10 cellular contexts compared by ENCODE assay signal in the genomic region with DNA sequence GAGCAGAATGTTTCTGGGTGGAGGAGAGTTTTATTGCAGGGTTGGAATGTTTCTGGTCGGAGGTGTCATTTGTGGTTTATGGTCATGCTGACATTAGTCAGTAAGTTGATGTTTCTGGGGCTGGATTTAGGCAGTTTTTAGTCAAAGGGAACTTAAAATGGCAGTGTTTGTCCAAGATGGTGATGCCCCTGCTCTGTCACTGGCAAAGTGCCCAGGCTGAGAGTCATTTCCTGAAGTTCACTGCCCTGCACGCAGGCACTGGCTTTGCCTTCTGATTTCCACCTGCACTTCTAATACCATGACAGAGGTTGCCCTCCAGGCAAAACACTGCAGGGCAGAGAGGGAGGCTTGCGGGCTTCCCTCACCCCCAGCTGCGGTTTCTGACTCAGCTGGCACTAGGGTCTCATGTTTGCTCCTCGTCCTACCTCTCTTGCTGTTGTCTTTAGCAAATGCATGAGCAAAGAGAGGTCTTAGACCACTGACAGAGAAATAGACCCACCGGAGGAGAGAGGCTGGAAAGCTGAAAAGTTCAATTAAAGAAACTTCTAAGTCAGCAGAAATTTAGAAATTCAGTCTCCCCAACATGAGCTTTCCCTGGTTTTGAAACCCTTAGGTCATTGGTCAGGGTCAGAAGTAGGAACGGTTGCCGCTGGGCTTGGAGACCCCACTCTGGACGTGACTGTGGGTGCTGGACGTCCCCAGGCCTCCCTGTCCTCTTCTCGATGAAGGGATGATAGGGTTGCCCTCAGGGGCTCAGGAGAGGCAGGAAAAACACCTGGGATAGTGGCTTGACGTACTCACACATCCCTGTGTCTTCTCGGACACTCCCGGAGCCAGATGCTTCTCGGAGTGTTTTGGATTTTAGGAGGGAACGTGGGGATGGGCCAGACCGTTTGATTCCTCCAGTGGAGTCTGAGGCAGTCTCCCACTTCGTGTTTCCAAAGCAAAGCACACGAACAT. TPM values are rescaled to one million over a fixed set of nuclear protein-coding genes. Genes with fewer than 3 reads are reported as not detected.
A peak's percentile ranks its signal among the peaks of the same experiment; 100 is the strongest.
DNase-seq lines count a peak whose midpoint lies in the region; ATAC-seq, FAIRE-seq and TF ChIP-seq lines count a peak whose summit lies in the region.
"Had no signal": no experiment of that assay in that cellular context is flagged by ENCODE, and none has a peak within 500 bp of the region (broad histone marks: within the 10 kb centered on the region; RNA-seq: fewer than 3 reads in every experiment).

No MANE protein-coding gene starts in this region.

- H3K27me3 Mint-ChIP-seq in HFFc6 (ENCODE audit: insufficient read depth), result peaks cover 2% of the 10 kb centered on the region
- H3K27me3 Mint-ChIP-seq in nephron progenitor cell (ENCODE audit: low read depth, poor library complexity), result peaks cover 37% of the 10 kb centered on the region

- POLR2A ChIA-PET in BJ (lab: Charles Lee), result no interaction called here

- FAIRE-seq in keratinocyte (lab: Jason Lieb, UNC), result peak; percentile 98

- H3K9me3 Mint-ChIP-seq in HFFc6 (no peaks in the 10 kb centered on the region), nephron progenitor cell (peaks cover 21% of the 10 kb centered on the region)
- H3K9me3 Mint-ChIP-seq: nephron had no signal

- H4K20me1 ChIP-seq in keratinocyte (ENCODE audit: control insufficient read depth, extremely low read depth, insufficient read depth, low read length), result no peaks in the 10 kb centered on the region

- DNase-seq in BJ (ENCODE audit: low read depth) (peak; percentile 71), HFFc6 (peak; percentile 97), SW480 (ENCODE audit: low spot score) (peak; percentile 86), keratinocyte (ENCODE audit: low read depth, low spot score) (peak; percentile 77), adrenal gland (no peak), nephron progenitor cell (no peak), NOMO-1 (lab: John Stamatoyannopoulos, UW; ENCODE audit: unreplicated experiment in 2 of 2) (no peak)
- DNase-seq: glutamatergic neuron had no signal

- H3K27ac ChIP-seq in keratinocyte (ENCODE audit: control insufficient read depth, insufficient read depth, low read length), result no peak overlapping the region
- no peak overlapping the region for H3K27ac ChIP-seq in adrenal gland

- H3K9ac ChIP-seq in keratinocyte (ENCODE audit: control insufficient read depth, extremely low read depth, insufficient read depth, low read length), result no peak overlapping the region

- peak overlapping the region; percentile 6; the same call in 1 of the 2 replicates for H3K4me3 Mint-ChIP-seq in HFFc6
- H3K4me3 Mint-ChIP-seq in nephron progenitor cell, result no peak overlapping the region
- H3K4me3 Mint-ChIP-seq: nephron had no signal

- no peak for TF ChIP-seq POLR2A in adrenal gland (IDR thresholded peaks at IDR 0.05)

- H3K4me1 ChIP-seq in keratinocyte (ENCODE audit: control insufficient read depth, extremely low read depth, insufficient read depth, low read length) (peaks cover 28% of the 10 kb centered on the region), adrenal gland (replicated peaks in 1 of 2) (no peaks in the 10 kb centered on the region)

- no peaks in the 10 kb centered on the region for H3K79me2 ChIP-seq in keratinocyte (ENCODE audit: control insufficient read depth, insufficient read depth, low read length)

- H3K9me3 ChIP-seq in keratinocyte (ENCODE audit: control insufficient read depth, low read depth, low read length), result peaks cover 5% of the 10 kb centered on the region
- no peaks in the 10 kb centered on the region for H3K9me3 ChIP-seq in adrenal gland (replicated peaks in 1 of 3)

- no peaks in the 10 kb centered on the region for H3K36me3 Mint-ChIP-seq in HFFc6 (ENCODE audit: low read depth)
- H3K36me3 Mint-ChIP-seq in nephron progenitor cell (ENCODE audit: low read depth), result no peaks in the 10 kb centered on the region

- dilution Hi-C loops in keratinocyte (cut with MboI; ENCODE audit: extremely low pct_ligation_motif_present, low sequenced_read_pairs), result no loop called here

- H3K36me3 ChIP-seq in BJ (ENCODE audit: control insufficient read depth, insufficient read depth, low read length), result no peaks in the 10 kb centered on the region
- no peaks in the 10 kb centered on the region for H3K36me3 ChIP-seq in keratinocyte (ENCODE audit: control insufficient read depth in 2 of 2, extremely low read depth in 1 of 2, insufficient read depth in 2 of 2, low read length in 2 of 2)
- H3K36me3 ChIP-seq in adrenal gland (replicated peaks in 1 of 2), result no peaks in the 10 kb centered on the region

- CTCF ChIA-PET in BJ (lab: Yijun Ruan, JAX), result interaction anchor here (0.6 to 1.2 kb wide), 4 partner anchors 9 to 62 kb away, joined by 3 read pairs; no protein-coding TSS in a partner anchor

- H2AFZ ChIP-seq in keratinocyte (ENCODE audit: control insufficient read depth, low read length), result no peak overlapping the region

- H3K9me1 ChIP-seq in keratinocyte (ENCODE audit: control insufficient read depth, extremely low read depth, insufficient read depth, low read length), result no peaks in the 10 kb centered on the region

- H3K4me2 ChIP-seq in keratinocyte (ENCODE audit: control insufficient read depth, extremely low read depth, insufficient read depth, low read depth, low read length), result peak overlapping the region; percentile 41

- H3K27me3 ChIP-seq in BJ (ENCODE audit: control insufficient read depth, insufficient read depth, low read length) (peaks cover 4% of the 10 kb centered on the region), keratinocyte (ENCODE audit: control insufficient read depth, extremely low read depth, insufficient read depth, low read length) (peaks cover 19% of the 10 kb centered on the region), adrenal gland (no peaks in the 10 kb centered on the region)

- intact Hi-C loops in adrenal gland (cut with DNase I), result no loop called here

- 71 to 77% (median 76%) methylated on average over 17 to 19 of the region's 19 CpGs for WGBS in adrenal gland, 4 donors

- H3K4me1 Mint-ChIP-seq in HFFc6 (ENCODE audit: low read depth) (no peaks in the 10 kb centered on the region; the same call in 1 of the 2 replicates), nephron progenitor cell (peaks cover 7% of the 10 kb centered on the region)
- H3K4me1 Mint-ChIP-seq: nephron had no signal

- no peak overlapping the region for H3K4me3 ChIP-seq in BJ (ENCODE audit: low read depth, low read length)
- no peak overlapping the region for H3K4me3 ChIP-seq in keratinocyte (ENCODE audit: control insufficient read depth in 2 of 3, extremely low read depth in 1 of 3, insufficient read depth in 2 of 3, low read depth in 1 of 3, low read length in 3 of 3)
- no peak overlapping the region for H3K4me3 ChIP-seq in adrenal gland

- H3K27ac Mint-ChIP-seq in HFFc6, result peak overlapping the region; percentile 30
- H3K27ac Mint-ChIP-seq in nephron progenitor cell, result no peak overlapping the region
- H3K27ac Mint-ChIP-seq: nephron had no signal

- ATAC-seq in HG02623 (IDR thresholded peaks at IDR 0.05; ENCODE audit: unreplicated experiment), result no peak

- no peak for TF ChIP-seq CTCF in BJ (IDR thresholded peaks at IDR 0.05; ENCODE audit: insufficient read depth, low read depth, low read length)
- no peak for TF ChIP-seq CTCF in HFFc6 (IDR thresholded peaks at IDR 0.05)
- no peak for TF ChIP-seq CTCF in keratinocyte (optimal IDR thresholded peaks at IDR 0.05 in 1 of 3, IDR thresholded peaks at IDR 0.05 in 1 of 3, conservative IDR thresholded peaks at IDR 0.05 in 1 of 3; ENCODE audit: extremely low read depth in 1 of 3, insufficient read depth in 2 of 3, low read length in 3 of 3)
- no peak for TF ChIP-seq CTCF in adrenal gland (IDR thresholded peaks at IDR 0.05)
- TF ChIP-seq CTCF in nephron progenitor cell (IDR thresholded peaks at IDR 0.05), result no peak

RNA-seq across cellular contexts. Expression of a gene that starts 26.3 kb away (rescaled TPM):
- polyA plus RNA-seq in BJ (2011; rRNA removed) (1.9 and 2.0 TPM in 2 replicates), keratinocyte (5.3 to 9.4 TPM (median 7.6 TPM) in 3 replicates), adrenal gland (10 to 100 TPM in 2 of 3 donors, 1 to 10 TPM in 1; 5.2 to 60.1 (median 22.0) TPM)
- 0.36 and 0.57 TPM in 2 replicates for polyA minus RNA-seq in BJ (2011; rRNA and poly(A)+ RNA removed)
- 10 to 100 TPM in 1 of 6 experiments, 1 to 10 TPM in 5; 8.2 to 10.3 (median 9.1) TPM for total RNA-seq in HFFc6 (2021; fragmentation: NEBNext Ultra II Directional; extraction: Animal tissue kit (Norgen Biotek cat#: 25700))
- polyA plus RNA-seq in keratinocyte (2011; ENCODE audit: low read depth), result 1.6 TPM
- 6.0 and 10.5 TPM in 2 replicates for polyA plus RNA-seq in keratinocyte (2011; cell fraction: cytosol; rRNA removed)
- polyA plus RNA-seq in keratinocyte (2011; cell fraction: nucleus; rRNA removed), result 5.8 and 6.7 TPM in 2 replicates
- polyA plus RNA-seq in keratinocyte (2012; ENCODE audit: low replicate concordance), result 1.9 and 5.2 TPM in 2 replicates
- polyA minus RNA-seq in keratinocyte, result 2.8 to 4.3 TPM (median 4.0 TPM) in 3 replicates
- 3.3 TPM for polyA minus RNA-seq in keratinocyte (2011; cell fraction: cytosol; rRNA and poly(A)+ RNA removed)
- 2.8 and 4.2 TPM in 2 replicates for polyA minus RNA-seq in keratinocyte (2011; cell fraction: nucleus; rRNA and poly(A)+ RNA removed)
- 10 to 100 TPM in 5 of 8 donors, 1 to 10 TPM in 3; 2.0 to 26.3 (median 17.2) TPM for total RNA-seq in adrenal gland

Comparison
In these comparisons a context has a peak if more than half of its experiments do, and no peak if none do; other contexts are left out.
1. DNase-seq: peak in BJ (single experiment), HFFc6 (single experiment), SW480 (single experiment) and keratinocyte (single experiment); none in adrenal gland (0 of 7), nephron progenitor cell (single experiment) and NOMO-1 (0 of 2).